ENCODE assay signal across 17 cellular contexts in genomic region chr1:52542085-52542688, GRCh38.
"Had no signal": no experiment of that assay in that cellular context is flagged by ENCODE, and none has a peak within 500 bp of the region (broad histone marks: within the 10 kb centered on the region; RNA-seq: fewer than 3 reads in every experiment).

No MANE protein-coding gene starts in this region.

- H3K4me3 ChIP-seq: breast epithelium, dorsolateral prefrontal cortex, left lung, smooth muscle cell, transverse colon had no signal

- DNase-seq: activated B cell treated with CpG ODN at 0.5 μM for 24 hours; activated CD4-positive, alpha-beta T cell treated with anti-CD3 and anti-CD28 coated beads, Interleukin-2, amount 10 ng/mL, durations not matched to agents 7 days and 5 days; activated CD8-positive, alpha-beta memory T cell treated with anti-CD3 and anti-CD28 coated beads for 24 hours; dorsolateral prefrontal cortex; foreskin melanocyte; head of caudate nucleus; left lung; nucleus accumbens; right cardiac atrium; substantia nigra; transverse colon had no signal

- H3K36me3 ChIP-seq: breast epithelium, left lung, transverse colon had no signal

- H3K27ac ChIP-seq: breast epithelium, dorsolateral prefrontal cortex, left lung, transverse colon had no signal

- H3K27me3 Mint-ChIP-seq: activated B cell treated with CpG ODN at 0.5 μM for 24 hours; activated CD4-positive, alpha-beta T cell treated with anti-CD3 and anti-CD28 coated beads, Interleukin-2, amount 10 ng/mL, durations not matched to agents 7 days and 5 days; activated T-helper 17 cell treated with anti-CD3 and anti-CD28 coated beads, Interleukin-2, amount 50 U/mL, for 72 hours; natural killer cell treated with Interleukin-12 subunit alpha and Interleukin-12 subunit beta and Interleukin-15 and Interleukin-18, amount 100 ng/mL, for 72 hours had no signal

- ATAC-seq: activated naive CD4-positive, alpha-beta T cell treated with anti-CD3 and anti-CD28 coated beads, Interleukin-2, amount 50 U/mL, for 72 hours; activated T-helper 17 cell treated with anti-CD3 and anti-CD28 coated beads, Interleukin-2, amount 50 U/mL, for 72 hours; left lung; natural killer cell treated with Interleukin-12 subunit alpha and Interleukin-12 subunit beta and Interleukin-15 and Interleukin-18, amount 100 ng/mL, for 72 hours; right cardiac atrium had no signal

- H3K4me3 Mint-ChIP-seq: activated B cell treated with CpG ODN at 0.5 μM for 24 hours; activated CD4-positive, alpha-beta T cell treated with anti-CD3 and anti-CD28 coated beads, Interleukin-2, amount 10 ng/mL, durations not matched to agents 7 days and 5 days; activated T-helper 17 cell treated with anti-CD3 and anti-CD28 coated beads, Interleukin-2, amount 50 U/mL, for 72 hours; natural killer cell treated with Interleukin-12 subunit alpha and Interleukin-12 subunit beta and Interleukin-15 and Interleukin-18, amount 100 ng/mL, for 72 hours; T-helper 1 cell treated with Interleukin-12 subunit alpha and Interleukin-12 subunit beta and Interleukin-4 antibody, amounts not matched to agents 30 μg/mL and 1 μg/mL, for 36 hours had no signal

- H3K27ac Mint-ChIP-seq: activated B cell treated with CpG ODN at 0.5 μM for 24 hours; activated CD4-positive, alpha-beta T cell treated with anti-CD3 and anti-CD28 coated beads, Interleukin-2, amount 10 ng/mL, durations not matched to agents 7 days and 5 days; activated naive CD4-positive, alpha-beta T cell treated with anti-CD3 and anti-CD28 coated beads, Interleukin-2, amount 50 U/mL, for 72 hours; activated T-helper 17 cell treated with anti-CD3 and anti-CD28 coated beads, Interleukin-2, amount 50 U/mL, for 72 hours; natural killer cell treated with Interleukin-12 subunit alpha and Interleukin-12 subunit beta and Interleukin-15 and Interleukin-18, amount 100 ng/mL, for 72 hours; T-helper 1 cell treated with Interleukin-12 subunit alpha and Interleukin-12 subunit beta and Interleukin-4 antibody, amounts not matched to agents 30 μg/mL and 1 μg/mL, for 36 hours had no signal

- H3K27me3 ChIP-seq: breast epithelium, dorsolateral prefrontal cortex, left lung, transverse colon had no signal

- H3K4me1 ChIP-seq: breast epithelium, left lung, transverse colon had no signal
